ENCODE assay signal across 1 cellular context in genomic region chr7:23181684-23182553, GRCh38.
A peak's percentile ranks its signal among the peaks of the same experiment; 100 is the strongest.
TF ChIP-seq lines count a peak whose summit lies in the region.

TSS of gene NUP42 (plus strand) at chr7:23182048. CDS start at chr7:23182086, 38 bp downstream.

TF ChIP-seq in HepG2, 621 proteins besides CTCF, POLR2A, EP300 and RAD21 (continued from another document and continues in another):
- TF ChIP-seq KDM5A (IDR thresholded peaks at IDR 0.05; ENCODE audit: borderline replicate concordance, low read length) (peak; percentile 94), FOXA1 (IDR thresholded peaks at IDR 0.05) (no peak), FOXA1 (CRISPR knock-in tag; IDR thresholded peaks at IDR 0.05) (peak; percentile 32; the same call in 1 of the 2 replicates), MAF1 (CRISPR knock-in tag; IDR thresholded peaks at IDR 0.05; ENCODE audit: borderline replicate concordance) (no peak), NFKB2 (CRISPR knock-in tag; IDR thresholded peaks at IDR 0.05; ENCODE audit: borderline replicate concordance) (peak; percentile 86), ZNF609 (CRISPR knock-in tag; IDR thresholded peaks at IDR 0.05; ENCODE audit: borderline replicate concordance) (peak; percentile 58; the same call in 1 of the 2 replicates), CSRNP1 (CRISPR knock-in tag; IDR thresholded peaks at IDR 0.05) (peak; percentile 91; the same call in 1 of the 2 replicates), ZBTB33 (CRISPR knock-in tag; IDR thresholded peaks at IDR 0.05) (no peak), ZNF775 (CRISPR knock-in tag; IDR thresholded peaks at IDR 0.05; ENCODE audit: borderline replicate concordance) (no peak), MBD4 (IDR thresholded peaks at IDR 0.05; ENCODE audit: borderline replicate concordance, low read length) (no peak), ZMYM3 (CRISPR knock-in tag; IDR thresholded peaks at IDR 0.05) (no peak; the same call in 1 of the 2 replicates), NONO (IDR thresholded peaks at IDR 0.05) (no peak), NONO (CRISPR knock-in tag; conservative IDR thresholded peaks at IDR 0.05) (peak; percentile 97), ZHX2 (IDR thresholded peaks at IDR 0.05; ENCODE audit: low read depth) (peak; percentile 89), ZHX2 (CRISPR knock-in tag; IDR thresholded peaks at IDR 0.05; ENCODE audit: borderline replicate concordance) (no peak), MTF1 (CRISPR knock-in tag; IDR thresholded peaks at IDR 0.05) (no peak), ATF3 (CRISPR knock-in tag; IDR thresholded peaks at IDR 0.05) (peak; percentile 42; the same call in 1 of the 2 replicates), POGZ (CRISPR knock-in tag; IDR thresholded peaks at IDR 0.05) (peak; percentile 96), ZBTB46 (CRISPR knock-in tag; IDR thresholded peaks at IDR 0.05; ENCODE audit: borderline replicate concordance) (0 out of 2 replicates have a peak, but pooled peaks have one; percentile 66), ZNF318 (CRISPR knock-in tag; IDR thresholded peaks at IDR 0.05) (0 out of 2 replicates have a peak, but pooled peaks have one; percentile 72), ZNF10 (CRISPR knock-in tag; IDR thresholded peaks at IDR 0.05; ENCODE audit: borderline replicate concordance, low read depth) (no peak)
